ENCODE assay signal across 1 cellular context in the genomic region with DNA sequence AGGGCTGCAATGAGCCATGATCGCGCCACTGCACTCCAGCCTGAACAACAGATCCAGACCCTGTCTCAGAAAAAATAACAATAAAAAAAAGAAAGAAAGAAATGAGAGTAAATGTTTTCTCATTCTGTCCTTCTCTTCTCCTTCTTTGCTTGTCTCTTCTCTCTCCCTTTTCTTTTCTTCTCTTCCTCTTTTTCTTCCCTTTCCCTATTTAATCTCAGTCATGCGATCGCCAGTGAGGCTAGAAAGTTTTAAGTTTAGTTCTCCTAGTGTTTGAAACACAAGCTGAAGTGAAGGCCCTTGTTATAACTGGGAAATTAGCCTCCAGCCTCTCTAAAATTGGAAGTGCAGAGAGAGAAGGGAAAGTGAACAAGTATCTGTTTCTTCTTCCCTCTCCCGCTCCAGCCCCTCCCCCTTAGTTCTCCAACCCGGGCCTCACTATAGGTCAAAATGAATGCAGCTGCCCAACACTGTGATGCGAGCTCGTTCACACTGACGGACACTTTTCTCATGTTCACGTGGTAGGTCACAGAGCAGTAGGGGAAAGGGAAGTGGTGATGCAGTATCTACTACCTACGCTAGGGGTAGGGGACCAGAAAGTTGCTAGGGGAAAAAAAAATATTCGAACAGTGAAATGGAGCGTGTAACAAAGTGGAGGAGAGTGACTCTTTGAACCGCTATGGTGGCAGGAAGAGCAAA.
A peak's percentile ranks its signal among the peaks of the same experiment; 100 is the strongest.
TF ChIP-seq lines count a peak whose summit lies in the region.

No MANE protein-coding gene starts in this region.

TF ChIP-seq in HepG2, 621 proteins besides CTCF, POLR2A, EP300 and RAD21 (continued from another document):
- TF ChIP-seq, protein P1, sequence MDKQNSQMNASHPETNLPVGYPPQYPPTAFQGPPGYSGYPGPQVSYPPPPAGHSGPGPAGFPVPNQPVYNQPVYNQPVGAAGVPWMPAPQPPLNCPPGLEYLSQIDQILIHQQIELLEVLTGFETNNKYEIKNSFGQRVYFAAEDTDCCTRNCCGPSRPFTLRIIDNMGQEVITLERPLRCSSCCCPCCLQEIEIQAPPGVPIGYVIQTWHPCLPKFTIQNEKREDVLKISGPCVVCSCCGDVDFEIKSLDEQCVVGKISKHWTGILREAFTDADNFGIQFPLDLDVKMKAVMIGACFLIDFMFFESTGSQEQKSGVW (CRISPR knock-in tag; IDR thresholded peaks at IDR 0.05; ENCODE audit: borderline replicate concordance): no peak
- TF ChIP-seq PPARG (CRISPR knock-in tag; conservative IDR thresholded peaks at IDR 0.05) (peak; percentile 98), PHF21A (CRISPR knock-in tag; IDR thresholded peaks at IDR 0.05) (no peak), MIER3 (CRISPR knock-in tag; IDR thresholded peaks at IDR 0.05; ENCODE audit: borderline replicate concordance) (0 out of 2 replicates have a peak, but pooled peaks have one; percentile 40), RARA (CRISPR knock-in tag; IDR thresholded peaks at IDR 0.05) (peak; percentile 30; the same call in 1 of the 2 replicates), ZNF501 (CRISPR knock-in tag; IDR thresholded peaks at IDR 0.05) (0 out of 2 replicates have a peak, but pooled peaks have one; percentile 28), PRMT3 (CRISPR knock-in tag; IDR thresholded peaks at IDR 0.05; ENCODE audit: borderline replicate concordance, low read depth) (no peak), ZNF326 (CRISPR knock-in tag; IDR thresholded peaks at IDR 0.05; ENCODE audit: borderline replicate concordance) (no peak), HNRNPUL1 (IDR thresholded peaks at IDR 0.05; ENCODE audit: low read depth, low read length) (no peak)
- TF ChIP-seq, protein P2, sequence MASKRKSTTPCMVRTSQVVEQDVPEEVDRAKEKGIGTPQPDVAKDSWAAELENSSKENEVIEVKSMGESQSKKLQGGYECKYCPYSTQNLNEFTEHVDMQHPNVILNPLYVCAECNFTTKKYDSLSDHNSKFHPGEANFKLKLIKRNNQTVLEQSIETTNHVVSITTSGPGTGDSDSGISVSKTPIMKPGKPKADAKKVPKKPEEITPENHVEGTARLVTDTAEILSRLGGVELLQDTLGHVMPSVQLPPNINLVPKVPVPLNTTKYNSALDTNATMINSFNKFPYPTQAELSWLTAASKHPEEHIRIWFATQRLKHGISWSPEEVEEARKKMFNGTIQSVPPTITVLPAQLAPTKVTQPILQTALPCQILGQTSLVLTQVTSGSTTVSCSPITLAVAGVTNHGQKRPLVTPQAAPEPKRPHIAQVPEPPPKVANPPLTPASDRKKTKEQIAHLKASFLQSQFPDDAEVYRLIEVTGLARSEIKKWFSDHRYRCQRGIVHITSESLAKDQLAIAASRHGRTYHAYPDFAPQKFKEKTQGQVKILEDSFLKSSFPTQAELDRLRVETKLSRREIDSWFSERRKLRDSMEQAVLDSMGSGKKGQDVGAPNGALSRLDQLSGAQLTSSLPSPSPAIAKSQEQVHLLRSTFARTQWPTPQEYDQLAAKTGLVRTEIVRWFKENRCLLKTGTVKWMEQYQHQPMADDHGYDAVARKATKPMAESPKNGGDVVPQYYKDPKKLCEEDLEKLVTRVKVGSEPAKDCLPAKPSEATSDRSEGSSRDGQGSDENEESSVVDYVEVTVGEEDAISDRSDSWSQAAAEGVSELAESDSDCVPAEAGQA (IDR thresholded peaks at IDR 0.05; ENCODE audit: low read depth): no peak
- TF ChIP-seq, protein P2 (CRISPR knock-in tag; IDR thresholded peaks at IDR 0.05; ENCODE audit: borderline replicate concordance): no peak
